Comparison of ENCODE assay signal across 17 cellular contexts in genomic region chr13:106233336-106233735, GRCh38.
"Had no signal": no experiment of that assay in that cellular context is flagged by ENCODE, and none has a peak within 500 bp of the region (broad histone marks: within the 10 kb centered on the region; RNA-seq: fewer than 3 reads in every experiment).

No MANE protein-coding gene starts in this region.

- H3K4me3 ChIP-seq: K562, SJSA1, SK-N-MC had no signal

- H3K4me3 Mint-ChIP-seq: IgD-negative memory B cell had no signal

- H3K9me3 ChIP-seq: SJSA1 had no signal

- H3K27me3 ChIP-seq: SJSA1 had no signal

- H3K4me1 Mint-ChIP-seq: IgD-negative memory B cell had no signal

- H3K36me3 Mint-ChIP-seq: IgD-negative memory B cell had no signal

- DNase-seq: Kasumi-1, MM.1S, NCI-H1436, NCI-H187, NCI-H2081 treated with DMSO at 0.1 percent for 48 hours, NCI-H2227 treated with DMSO at 0.1 percent for 48 hours, NCI-H524, NCI-H526 treated with DMSO at 0.1 percent for 48 hours, NCI-H774, Right ventricle myocardium superior, RPMI8226, SIG-M5 had no signal

- H3K27ac Mint-ChIP-seq: IgD-negative memory B cell had no signal

- H3K9ac ChIP-seq: KMS-11 had no signal

- ATAC-seq: K562 had no signal

- H3K36me3 ChIP-seq: SJSA1 had no signal

- H3K27ac ChIP-seq: KMS-11, SJSA1, SK-N-MC had no signal

- H3K27me3 Mint-ChIP-seq: IgD-negative memory B cell had no signal
